1 cellular context compared by ENCODE assay signal in the genomic region with DNA sequence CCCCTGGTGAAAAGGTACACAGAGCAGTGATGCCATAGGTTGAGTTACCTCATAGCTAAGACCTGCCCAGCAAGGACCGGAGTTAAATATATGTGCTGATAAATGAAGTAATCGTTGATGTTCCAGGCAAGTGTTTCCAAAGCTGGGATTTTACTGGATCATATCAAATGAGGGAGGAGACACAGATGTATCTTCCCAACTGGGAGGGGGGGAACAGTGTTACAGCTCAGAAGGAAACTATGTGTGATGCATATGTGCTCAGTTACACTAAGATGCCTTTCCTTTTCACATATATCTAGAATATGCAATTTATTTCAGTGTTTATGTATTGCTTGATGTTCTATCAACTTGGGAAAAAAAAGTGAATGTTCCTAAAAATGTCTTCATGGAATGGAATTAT.
TF ChIP-seq lines count a peak whose summit lies in the region.

No MANE protein-coding gene starts in this region.

TF ChIP-seq in HCT116, 20 proteins besides CTCF, POLR2A, EP300 and RAD21 (continued from another document):
- TF ChIP-seq ZBTB33 (IDR thresholded peaks at IDR 0.05; ENCODE audit: extremely low read depth, insufficient replicate concordance, low read length), result no peak
- no peak for TF ChIP-seq ATF3 (IDR thresholded peaks at IDR 0.05)
- TF ChIP-seq ELF1 (IDR thresholded peaks at IDR 0.05; ENCODE audit: borderline replicate concordance, low read depth), result no peak
